23 cellular contexts compared by ENCODE assay signal in the genomic region with DNA sequence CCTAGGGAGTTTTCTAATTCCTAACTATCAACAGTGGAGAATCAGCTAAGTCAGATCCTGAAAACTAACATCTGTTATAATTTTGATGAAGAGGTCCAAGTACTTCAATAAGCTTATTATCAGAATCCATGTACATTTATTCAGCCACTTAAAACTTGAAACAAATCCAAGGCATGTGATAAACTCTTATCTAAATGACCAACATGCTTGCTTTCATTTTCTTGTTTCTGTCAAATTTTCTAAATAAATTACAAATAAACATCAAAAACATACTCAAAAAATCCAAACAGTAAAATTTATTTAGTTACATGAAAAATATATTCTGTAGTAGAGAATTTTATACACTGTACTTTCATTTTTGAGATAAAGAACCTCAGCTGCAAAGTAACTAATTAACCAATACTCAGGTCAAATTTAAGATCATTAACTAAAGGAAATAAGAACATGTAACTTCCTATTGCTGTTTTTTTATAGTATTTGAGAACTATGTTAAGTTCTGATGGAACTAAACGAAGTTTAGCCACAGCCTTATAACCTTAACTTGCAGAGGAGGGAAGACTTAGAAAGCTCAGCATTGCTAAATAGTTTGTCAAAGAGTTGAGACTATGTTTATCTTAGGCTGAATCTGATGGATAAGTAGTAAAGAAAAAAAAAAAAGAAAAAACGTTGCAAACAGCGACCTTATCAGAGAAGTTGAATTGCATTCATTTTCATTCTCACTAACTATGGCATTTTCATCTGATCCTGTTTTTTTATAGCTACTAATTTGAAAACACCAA. TPM values are rescaled to one million over a fixed set of nuclear protein-coding genes. Genes with fewer than 3 reads are reported as not detected.
DNase-seq lines count a peak whose midpoint lies in the region; FAIRE-seq and TF ChIP-seq lines count a peak whose summit lies in the region.
"Had no signal": no experiment of that assay in that cellular context is flagged by ENCODE, and none has a peak within 500 bp of the region (broad histone marks: within the 10 kb centered on the region; RNA-seq: fewer than 3 reads in every experiment).

No MANE protein-coding gene starts in this region.

- H3K27me3 Mint-ChIP-seq in HFFc6 (ENCODE audit: insufficient read depth): no peaks in the 10 kb centered on the region
- H3K27me3 Mint-ChIP-seq: activated CD4-positive, alpha-beta T cell treated with anti-CD3 and anti-CD28 coated beads, Interleukin-2, amount 10 ng/mL, durations not matched to agents 7 days and 5 days; CD4-positive, alpha-beta T cell had no signal

- no peak for DNase-seq in HTR-8/SVneo (ENCODE audit: insufficient read length, low spot score)
- DNase-seq in activated CD4-positive, CD25-positive, alpha-beta regulatory T cell treated with anti-CD3 and anti-CD28 coated beads, Interleukin-2, amount 50 U/mL, for 72 hours: no peak
- no peak for DNase-seq in HFFc6
- DNase-seq in GM12891 (ENCODE audit: insufficient read length, low spot score): no peak
- DNase-seq: activated CD4-positive, alpha-beta T cell treated with anti-CD3 and anti-CD28 coated beads, Interleukin-2, amount 10 ng/mL, durations not matched to agents 7 days and 5 days; CD4-positive, alpha-beta T cell; cerebellar nuclear complex; DMS79 treated with DMSO at 0.1 percent for 48 hours; foreskin keratinocyte; H9; left ventricle myocardium superior; NCI-H2081 treated with DMSO at 0.1 percent for 48 hours; NCI-H526 treated with DMSO at 0.1 percent for 48 hours; nucleus accumbens; PC-3; sigmoid colon; stimulated activated CD4-positive, alpha-beta T cell treated with anti-CD3 and anti-CD28 coated beads, Interleukin-2, amount 100 ng/mL, for 24 hours; stomach had no signal

- no peaks in the 10 kb centered on the region for H3K9me3 ChIP-seq in HEK293 (ENCODE audit: control insufficient read depth, insufficient read depth, low read depth, low read length)
- H3K9me3 ChIP-seq: sigmoid colon, stomach had no signal

- no peak overlapping the region for H3K27ac Mint-ChIP-seq in HFFc6
- H3K27ac Mint-ChIP-seq: activated CD4-positive, alpha-beta T cell treated with anti-CD3 and anti-CD28 coated beads, Interleukin-2, amount 10 ng/mL, durations not matched to agents 7 days and 5 days; CD4-positive, alpha-beta T cell; H9 had no signal

- CTCF ChIA-PET in HEK293 (lab: Yijun Ruan, JAX): interaction anchor here (0.5 to 0.7 kb wide), 5 partner anchors 12 to 201 kb away, joined by 3 to 4 read pairs (median 3); no protein-coding TSS in a partner anchor

- POLR2A ChIA-PET in HEK293 (lab: Yijun Ruan, JAX): interaction anchor here (0.6 to 1.5 kb wide), 4 partner anchors 46 to 790 kb away, joined by 3 to 7 read pairs (median 3); no protein-coding TSS in a partner anchor

- FAIRE-seq in A204.1 (lab: Jason Lieb, UNC) (peak; percentile 58), islet of Langerhans (lab: Jason Lieb, UNC) (peak; percentile 75), HTR-8/SVneo (lab: Jason Lieb, UNC) (no peak), GM12891 (lab: Jason Lieb, UNC) (no peak)

- no peaks in the 10 kb centered on the region for H3K36me3 Mint-ChIP-seq in HFFc6 (ENCODE audit: low read depth)

- H3K36me3 ChIP-seq in HEK293 (ENCODE audit: control insufficient read depth in 2 of 2, insufficient read depth in 1 of 2, low read length in 2 of 2): peaks cover 0 to 4% of the 10 kb centered on the region in 2 experiments; a peak in 1 of 3 replicates

- H3K4me1 Mint-ChIP-seq in HFFc6 (ENCODE audit: low read depth): no peaks in the 10 kb centered on the region
- H3K4me1 Mint-ChIP-seq: activated CD4-positive, alpha-beta T cell treated with anti-CD3 and anti-CD28 coated beads, Interleukin-2, amount 10 ng/mL, durations not matched to agents 7 days and 5 days had no signal

- no peaks in the 10 kb centered on the region for H3K9me3 Mint-ChIP-seq in HFFc6
- H3K9me3 Mint-ChIP-seq: activated CD4-positive, alpha-beta T cell treated with anti-CD3 and anti-CD28 coated beads, Interleukin-2, amount 10 ng/mL, durations not matched to agents 7 days and 5 days; CD4-positive, alpha-beta T cell; H9 had no signal

- TF ChIP-seq POLR2A in GM12891 (IDR thresholded peaks at IDR 0.05; ENCODE audit: low read depth, low read length): no peak

- no peak overlapping the region for H3K4me3 ChIP-seq in HEK293 (ENCODE audit: low read depth, low read length)
- H3K4me3 ChIP-seq: sigmoid colon had no signal

- H3K4me3 Mint-ChIP-seq in HFFc6: no peak overlapping the region
- H3K4me3 Mint-ChIP-seq: activated CD4-positive, alpha-beta T cell treated with anti-CD3 and anti-CD28 coated beads, Interleukin-2, amount 10 ng/mL, durations not matched to agents 7 days and 5 days; CD4-positive, alpha-beta T cell; H9 had no signal

- H3K27ac ChIP-seq in HEK293 (ENCODE audit: extremely low read depth, low read depth, low read length): no peak overlapping the region
- peak overlapping the region; percentile 26 for H3K27ac ChIP-seq in VCaP
- H3K27ac ChIP-seq: foreskin keratinocyte, HL-60, sigmoid colon had no signal

- TF ChIP-seq CTCF in HEK293 (tag by site-specific recombination; IDR thresholded peaks at IDR 0.05): no peak
- TF ChIP-seq CTCF in VCaP (conservative IDR thresholded peaks at IDR 0.05): no peak
- no peak for TF ChIP-seq CTCF in HFFc6 (IDR thresholded peaks at IDR 0.05)

- H3K4me1 ChIP-seq in HEK293 (ENCODE audit: control insufficient read depth, insufficient read depth, low read length): peaks cover 18% of the 10 kb centered on the region
- H3K4me1 ChIP-seq: foreskin keratinocyte, sigmoid colon had no signal

TF ChIP-seq in HEK293, 187 proteins besides CTCF, POLR2A, EP300 and RAD21:
- no peak for TF ChIP-seq ZNF76 (tag by site-specific recombination; IDR thresholded peaks at IDR 0.05; ENCODE audit: borderline replicate concordance, low read depth)
- TF ChIP-seq, protein P1, sequence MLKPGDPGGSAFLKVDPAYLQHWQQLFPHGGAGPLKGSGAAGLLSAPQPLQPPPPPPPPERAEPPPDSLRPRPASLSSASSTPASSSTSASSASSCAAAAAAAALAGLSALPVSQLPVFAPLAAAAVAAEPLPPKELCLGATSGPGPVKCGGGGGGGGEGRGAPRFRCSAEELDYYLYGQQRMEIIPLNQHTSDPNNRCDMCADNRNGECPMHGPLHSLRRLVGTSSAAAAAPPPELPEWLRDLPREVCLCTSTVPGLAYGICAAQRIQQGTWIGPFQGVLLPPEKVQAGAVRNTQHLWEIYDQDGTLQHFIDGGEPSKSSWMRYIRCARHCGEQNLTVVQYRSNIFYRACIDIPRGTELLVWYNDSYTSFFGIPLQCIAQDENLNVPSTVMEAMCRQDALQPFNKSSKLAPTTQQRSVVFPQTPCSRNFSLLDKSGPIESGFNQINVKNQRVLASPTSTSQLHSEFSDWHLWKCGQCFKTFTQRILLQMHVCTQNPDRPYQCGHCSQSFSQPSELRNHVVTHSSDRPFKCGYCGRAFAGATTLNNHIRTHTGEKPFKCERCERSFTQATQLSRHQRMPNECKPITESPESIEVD (tag by site-specific recombination; IDR thresholded peaks at IDR 0.05): peak; percentile 73

TF ChIP-seq in GM12891, 5 proteins besides CTCF, POLR2A, EP300 and RAD21:
- TF ChIP-seq TAF1 (IDR thresholded peaks at IDR 0.05; ENCODE audit: low read depth, low read length) (no peak), SPI1 (IDR thresholded peaks at IDR 0.05; ENCODE audit: low read depth, low read length) (no peak), PAX5 (IDR thresholded peaks at IDR 0.05; ENCODE audit: insufficient read depth, low read length, severe bottlenecking) (no peak), POU2F2 (IDR thresholded peaks at IDR 0.05; ENCODE audit: low read depth, low read length) (no peak), POLR2AphosphoS5 (IDR thresholded peaks at IDR 0.05; ENCODE audit: low read depth, low read length) (no peak)

RNA-seq across cellular contexts. Expression of a gene that starts 44.9 kb away (rescaled TPM):
- total RNA-seq in HFFc6 (2021; fragmentation: NEBNext Ultra II Directional; extraction: Animal tissue kit (Norgen Biotek cat#: 25700)): 10 to 100 TPM; 14.3 to 17.9 (median 15.6) TPM
- polyA plus RNA-seq in GM12891 (2012; ENCODE audit: low read depth, missing spikeins): 1.7 TPM
